In the genomic region with DNA sequence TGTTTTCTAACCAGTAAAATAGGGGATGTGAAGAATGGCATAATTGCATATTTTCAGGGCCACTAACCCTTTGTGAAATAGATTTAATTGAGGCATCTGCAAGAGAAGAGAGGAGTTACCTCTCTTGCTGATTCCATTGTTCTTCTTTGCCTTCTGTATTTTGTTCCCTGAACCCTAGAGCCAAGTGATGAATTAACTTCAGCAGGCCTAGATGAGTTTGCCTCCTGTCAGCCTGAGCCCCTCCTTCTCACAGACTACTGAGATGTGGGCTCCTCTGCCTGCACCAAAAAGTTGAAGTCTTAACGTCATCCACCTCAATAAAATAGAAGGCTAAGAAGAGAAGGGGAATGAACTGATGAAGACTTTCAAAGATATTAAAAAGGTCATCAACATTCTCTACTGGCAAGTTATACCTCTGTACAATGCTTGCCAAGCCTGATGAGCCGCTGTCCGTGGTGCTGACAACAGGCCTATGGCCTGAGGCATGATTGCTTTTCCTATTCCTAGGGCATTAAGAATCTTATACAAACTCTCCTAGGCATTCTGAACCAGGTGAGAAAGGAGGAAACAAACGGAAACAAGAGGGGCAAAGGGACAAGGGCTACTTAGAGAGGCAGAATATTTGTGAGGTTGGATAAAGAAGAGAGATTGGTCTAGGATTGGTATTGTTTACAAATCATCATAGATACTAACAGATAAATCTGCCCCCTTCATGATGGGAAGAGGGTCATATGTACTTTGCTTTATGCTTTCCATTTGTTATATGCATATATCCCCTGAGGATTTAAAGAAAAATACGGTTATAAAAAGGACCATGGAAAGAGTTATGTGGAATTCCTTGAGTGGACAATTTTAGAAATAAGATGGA, we compare ENCODE assay signal across 8 cellular contexts. TPM values are rescaled to one million over a fixed set of nuclear protein-coding genes. Genes with fewer than 3 reads are reported as not detected.
DNase-seq lines count a peak whose midpoint lies in the region; ATAC-seq lines count a peak whose summit lies in the region.

No MANE protein-coding gene starts in this region.

- ATAC-seq in activated CD8-positive, alpha-beta T cell treated with anti-CD3 and anti-CD28 coated beads, Interleukin-2, amount 10 ng/mL, durations not matched to agents 7 days and 5 days = peak; percentile 51
- ATAC-seq in GM21723 (IDR thresholded peaks at IDR 0.05; ENCODE audit: unreplicated experiment) (no peak), HG02798 (IDR thresholded peaks at IDR 0.05; ENCODE audit: poor library complexity, unreplicated experiment) (no peak)

- no peaks in the 10 kb centered on the region for H3K9me3 Mint-ChIP-seq in activated CD8-positive, alpha-beta T cell treated with anti-CD3 and anti-CD28 coated beads, Interleukin-2, amount 10 ng/mL, durations not matched to agents 7 days and 5 days (ENCODE audit: insufficient read depth)

- CTCF ChIA-PET in activated CD8-positive, alpha-beta T cell treated with anti-CD3 and anti-CD28 coated beads, Interleukin-2, amount 10 ng/mL, durations not matched to agents 7 days and 5 days (lab: Charles Lee) = no interaction called here

- H3K4me3 Mint-ChIP-seq in activated CD8-positive, alpha-beta T cell treated with anti-CD3 and anti-CD28 coated beads, Interleukin-2, amount 10 ng/mL, durations not matched to agents 7 days and 5 days = no peak overlapping the region

- no peaks in the 10 kb centered on the region for H3K4me1 Mint-ChIP-seq in activated CD8-positive, alpha-beta T cell treated with anti-CD3 and anti-CD28 coated beads, Interleukin-2, amount 10 ng/mL, durations not matched to agents 7 days and 5 days (ENCODE audit: low read depth)

- no peak overlapping the region for H3K27ac Mint-ChIP-seq in activated CD8-positive, alpha-beta T cell treated with anti-CD3 and anti-CD28 coated beads, Interleukin-2, amount 10 ng/mL, durations not matched to agents 7 days and 5 days

- H3K36me3 Mint-ChIP-seq in activated CD8-positive, alpha-beta T cell treated with anti-CD3 and anti-CD28 coated beads, Interleukin-2, amount 10 ng/mL, durations not matched to agents 7 days and 5 days (ENCODE audit: low read depth) = no peaks in the 10 kb centered on the region

- DNase-seq in ACHN = peak; percentile 64
- DNase-seq in HuH-7.5 (ENCODE audit: low spot score) = peak; percentile 28
- DNase-seq in activated CD8-positive, alpha-beta T cell treated with anti-CD3 and anti-CD28 coated beads, Interleukin-2, amount 10 ng/mL, durations not matched to agents 7 days and 5 days = peak; percentile 57
- DNase-seq in islet precursor cell = peak; percentile 77
- no peak for DNase-seq in SHP77 (lab: John Stamatoyannopoulos, UW)
- DNase-seq in putamen (ENCODE audit: low spot score) = no peak

- in situ Hi-C loops in ACHN (cut with HindIII; ENCODE audit: low pct_ligation_motif_present, low pct_unique_long_range_greater_than_20kb, low sequenced_read_pairs) = no loop called here

- H3K27me3 Mint-ChIP-seq in activated CD8-positive, alpha-beta T cell treated with anti-CD3 and anti-CD28 coated beads, Interleukin-2, amount 10 ng/mL, durations not matched to agents 7 days and 5 days (ENCODE audit: low read depth) = peaks cover 23% of the 10 kb centered on the region

- POLR2A ChIA-PET in activated CD8-positive, alpha-beta T cell treated with anti-CD3 and anti-CD28 coated beads, Interleukin-2, amount 10 ng/mL, durations not matched to agents 7 days and 5 days (lab: Charles Lee) = no interaction called here

RNA-seq across cellular contexts. Expression of a gene that starts 46.8 kb away (rescaled TPM):
- not detected for total RNA-seq in activated CD8-positive, alpha-beta T cell treated with anti-CD3 and anti-CD28 coated beads, Interleukin-2, amount 10 ng/mL, durations not matched to agents 7 days and 5 days

Comparison
In these comparisons a context has a peak if more than half of its experiments do, and no peak if none do; other contexts are left out.
1. DNase-seq: peak in ACHN (single experiment), HuH-7.5 (single experiment), activated CD8-positive, alpha-beta T cell treated with anti-CD3 and anti-CD28 coated beads, Interleukin-2, amount 10 ng/mL, durations not matched to agents 7 days and 5 days (single experiment) and islet precursor cell (single experiment); none in SHP77 (0 of 2) and putamen (single experiment).